In the genomic region with DNA sequence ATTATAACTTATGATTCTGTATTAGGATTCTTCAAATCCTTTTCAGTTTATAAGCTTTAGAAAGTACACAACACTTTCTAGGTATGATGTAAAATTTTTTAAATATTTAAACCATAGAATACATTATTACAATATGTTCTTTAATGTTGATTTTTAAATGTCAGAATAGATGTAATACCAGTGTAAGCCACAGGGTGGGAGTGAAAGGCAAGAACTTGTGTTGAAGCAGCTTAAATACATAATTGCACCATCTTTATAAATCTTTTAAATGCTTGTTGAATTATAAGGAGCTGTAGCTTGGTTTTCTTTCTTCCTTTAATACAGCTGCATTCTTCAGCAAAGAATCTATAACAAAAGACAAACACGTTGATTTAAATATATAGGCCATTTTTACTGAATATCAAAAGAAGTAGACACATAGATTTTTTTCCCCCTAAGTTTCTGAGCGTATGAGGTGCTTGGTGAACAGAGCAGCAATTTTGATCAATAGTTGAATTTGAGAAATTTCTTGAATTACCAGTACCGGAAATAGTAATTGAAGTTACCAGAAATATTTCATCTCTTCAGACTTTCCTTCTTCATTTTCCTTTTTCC, we compare ENCODE assay signal across 9 cellular contexts.
A peak's percentile ranks its signal among the peaks of the same experiment; 100 is the strongest.
DNase-seq lines count a peak whose midpoint lies in the region; ATAC-seq and TF ChIP-seq lines count a peak whose summit lies in the region.
"Had no signal": no experiment of that assay in that cellular context is flagged by ENCODE, and none has a peak within 500 bp of the region (broad histone marks: within the 10 kb centered on the region; RNA-seq: fewer than 3 reads in every experiment).

No MANE protein-coding gene starts in this region.

- H3K27ac Mint-ChIP-seq in activated CD8-positive, alpha-beta T cell treated with anti-CD3 and anti-CD28 coated beads for 36 hours: no peak overlapping the region

- peak; percentile 74 for DNase-seq in DMS53 (lab: John Stamatoyannopoulos, UW)
- peak; percentile 36 for DNase-seq in LoVo (ENCODE audit: low spot score)
- no peak for DNase-seq in activated CD8-positive, alpha-beta T cell treated with anti-CD3 and anti-CD28 coated beads for 36 hours
- DNase-seq in inferior parietal cortex (ENCODE audit: extremely low spot score): peak; percentile 78
- no peak for DNase-seq in upper lobe of right lung
- no peak for DNase-seq in stimulated activated CD8-positive, alpha-beta memory T cell treated with anti-CD3 and anti-CD28 coated beads, Interleukin-4, amount 100 ng/mL, for 48 hours
- DNase-seq in amygdala (lab: John Stamatoyannopoulos, UW): no peak

- peaks cover 4% of the 10 kb centered on the region for H3K4me1 Mint-ChIP-seq in activated CD8-positive, alpha-beta T cell treated with anti-CD3 and anti-CD28 coated beads for 36 hours (ENCODE audit: low read depth)

- no peak overlapping the region for H3K4me3 ChIP-seq in upper lobe of right lung

- POLR2A ChIA-PET in activated CD8-positive, alpha-beta T cell treated with anti-CD3 and anti-CD28 coated beads for 36 hours (lab: Charles Lee): no interaction called here

- peaks cover 48% of the 10 kb centered on the region for H3K36me3 ChIP-seq in upper lobe of right lung

- no peaks in the 10 kb centered on the region for H3K27me3 Mint-ChIP-seq in activated CD8-positive, alpha-beta T cell treated with anti-CD3 and anti-CD28 coated beads for 36 hours
- H3K27me3 Mint-ChIP-seq: T-cell had no signal

- TF ChIP-seq CTCF in activated CD8-positive, alpha-beta T cell treated with anti-CD3 and anti-CD28 coated beads for 36 hours (IDR thresholded peaks at IDR 0.05): peak; percentile 86
- TF ChIP-seq CTCF in upper lobe of right lung (IDR thresholded peaks at IDR 0.05): peak; percentile 77

- H3K4me1 ChIP-seq in upper lobe of right lung: no peaks in the 10 kb centered on the region

- no peaks in the 10 kb centered on the region for H3K9me3 ChIP-seq in upper lobe of right lung

- no peaks in the 10 kb centered on the region for H3K27me3 ChIP-seq in upper lobe of right lung

- no peak overlapping the region for H3K4me3 Mint-ChIP-seq in activated CD8-positive, alpha-beta T cell treated with anti-CD3 and anti-CD28 coated beads for 36 hours
- H3K4me3 Mint-ChIP-seq: T-cell had no signal

- ATAC-seq in GM19351 (IDR thresholded peaks at IDR 0.05; ENCODE audit: unreplicated experiment): peak; percentile 70
- ATAC-seq in activated CD8-positive, alpha-beta T cell treated with anti-CD3 and anti-CD28 coated beads for 36 hours: peak; percentile 75
- peak; percentile 74 for ATAC-seq in upper lobe of right lung
- ATAC-seq: T-cell had no signal

- no peak overlapping the region for H3K27ac ChIP-seq in upper lobe of right lung

- CTCF ChIA-PET in activated CD8-positive, alpha-beta T cell treated with anti-CD3 and anti-CD28 coated beads for 36 hours (lab: Charles Lee): interaction anchor here (0.6 to 3.6 kb wide), 26 partner anchors 9 to 161 kb away, joined by 3 to 30 read pairs (median 4); no protein-coding TSS in a partner anchor

- H3K9me3 Mint-ChIP-seq in activated CD8-positive, alpha-beta T cell treated with anti-CD3 and anti-CD28 coated beads for 36 hours: no peaks in the 10 kb centered on the region
- H3K9me3 Mint-ChIP-seq: T-cell had no signal

- peaks cover 12% of the 10 kb centered on the region for H3K36me3 Mint-ChIP-seq in activated CD8-positive, alpha-beta T cell treated with anti-CD3 and anti-CD28 coated beads for 36 hours (ENCODE audit: low read depth)

- intact Hi-C loops in activated CD8-positive, alpha-beta T cell treated with anti-CD3 and anti-CD28 coated beads for 36 hours (cut with micrococcal nuclease): loop anchor here (1.0 kb wide), 1 partner anchor 50 kb away; no protein-coding TSS in a partner anchor
- intact Hi-C loops in upper lobe of right lung (cut with DNase I): no loop called here

Comparison
In these comparisons a context has a peak if more than half of its experiments do, and no peak if none do; other contexts are left out.
1. DNase-seq: peak in DMS53 (single experiment), LoVo (single experiment) and inferior parietal cortex (single experiment); none in activated CD8-positive, alpha-beta T cell treated with anti-CD3 and anti-CD28 coated beads for 36 hours (single experiment), upper lobe of right lung (single experiment), stimulated activated CD8-positive, alpha-beta memory T cell treated with anti-CD3 and anti-CD28 coated beads, Interleukin-4, amount 100 ng/mL, for 48 hours (single experiment) and amygdala (0 of 56).
2. Peak in every context shown above with its lines, with median percentiles within 50 percentile points of each other: ATAC-seq.